Comparison of ENCODE assay signal across 1 cellular context in the genomic region with DNA sequence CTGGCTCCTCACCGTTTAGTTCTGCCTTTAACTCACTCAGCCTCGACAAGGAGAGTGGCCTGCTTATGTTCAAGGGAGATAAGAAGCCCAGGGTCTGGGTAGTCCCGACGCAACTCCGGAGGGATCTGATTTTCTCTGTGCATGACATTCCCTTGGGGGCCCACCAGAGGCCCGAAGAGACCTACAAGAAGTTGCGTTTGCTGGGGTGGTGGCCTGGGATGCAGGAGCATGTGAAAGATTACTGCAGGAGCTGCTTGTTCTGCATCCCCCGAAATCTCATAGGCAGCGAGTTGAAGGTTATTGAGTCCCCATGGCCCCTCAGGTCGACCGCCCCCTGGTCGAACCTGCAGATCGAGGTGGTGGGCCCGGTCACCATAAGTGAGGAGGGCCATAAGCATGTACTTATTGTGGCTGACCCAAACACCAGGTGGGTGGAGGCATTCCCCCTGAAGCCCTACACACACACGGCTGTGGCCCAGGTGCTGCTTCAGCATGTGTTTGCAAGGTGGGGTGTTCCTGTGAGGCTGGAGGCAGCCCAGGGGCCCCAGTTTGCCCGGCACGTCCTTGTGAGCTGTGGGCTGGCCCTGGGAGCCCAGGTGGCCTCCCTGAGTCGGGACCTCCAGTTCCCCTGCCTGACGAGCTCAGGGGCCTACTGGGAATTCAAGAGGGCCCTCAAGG.
TF ChIP-seq lines count a peak whose summit lies in the region.

No MANE protein-coding gene starts in this region.

TF ChIP-seq in K562, 482 proteins besides CTCF, POLR2A, EP300 and RAD21 (continued from another document and continues in another):
- TF ChIP-seq RERE (CRISPR knock-in tag; IDR thresholded peaks at IDR 0.05; ENCODE audit: borderline replicate concordance) = no peak
- TF ChIP-seq, protein P1, sequence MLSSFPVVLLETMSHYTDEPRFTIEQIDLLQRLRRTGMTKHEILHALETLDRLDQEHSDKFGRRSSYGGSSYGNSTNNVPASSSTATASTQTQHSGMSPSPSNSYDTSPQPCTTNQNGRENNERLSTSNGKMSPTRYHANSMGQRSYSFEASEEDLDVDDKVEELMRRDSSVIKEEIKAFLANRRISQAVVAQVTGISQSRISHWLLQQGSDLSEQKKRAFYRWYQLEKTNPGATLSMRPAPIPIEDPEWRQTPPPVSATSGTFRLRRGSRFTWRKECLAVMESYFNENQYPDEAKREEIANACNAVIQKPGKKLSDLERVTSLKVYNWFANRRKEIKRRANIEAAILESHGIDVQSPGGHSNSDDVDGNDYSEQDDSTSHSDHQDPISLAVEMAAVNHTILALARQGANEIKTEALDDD (IDR thresholded peaks at IDR 0.05) = no peak
- TF ChIP-seq TAL1 (IDR thresholded peaks at IDR 0.05) = peak; percentile 50; the same call in 1 of the 2 replicates
- no peak for TF ChIP-seq CREB1 (IDR thresholded peaks at IDR 0.05)
- no peak for TF ChIP-seq CREB1 (CRISPR knock-in tag; IDR thresholded peaks at IDR 0.05)
- peak; percentile 63 for TF ChIP-seq ARID1B (IDR thresholded peaks at IDR 0.05)
- no peak for TF ChIP-seq ETV6 (IDR thresholded peaks at IDR 0.05; ENCODE audit: borderline replicate concordance in 1 of 2, low read depth in 2 of 2, low read length in 1 of 2)
- TF ChIP-seq ETV6 (CRISPR knock-in tag; IDR thresholded peaks at IDR 0.05; ENCODE audit: borderline replicate concordance) = no peak
- TF ChIP-seq POU5F1 (IDR thresholded peaks at IDR 0.05; ENCODE audit: borderline replicate concordance, low read depth, low read length, partially characterized antibody) = no peak
- no peak for TF ChIP-seq ZBED1 (IDR thresholded peaks at IDR 0.05)
- no peak for TF ChIP-seq BCL6 (CRISPR knock-in tag; IDR thresholded peaks at IDR 0.05)
- TF ChIP-seq MEIS2 (IDR thresholded peaks at IDR 0.05; ENCODE audit: partially characterized antibody) = peak; percentile 25
- TF ChIP-seq ZNF24 (IDR thresholded peaks at IDR 0.05) = no peak
- TF ChIP-seq PHB (CRISPR knock-in tag; IDR thresholded peaks at IDR 0.05) = no peak
- TF ChIP-seq SIX5 (IDR thresholded peaks at IDR 0.05; ENCODE audit: borderline replicate concordance in 1 of 2, insufficient read depth in 1 of 2, low read depth in 1 of 2, low read length in 2 of 2) = no peak
- TF ChIP-seq CHD2 (IDR thresholded peaks at IDR 0.05; ENCODE audit: low read depth, low read length) = no peak
- no peak for TF ChIP-seq ASH1L (IDR thresholded peaks at IDR 0.05; ENCODE audit: borderline replicate concordance, low read depth, partially characterized antibody)
- no peak for TF ChIP-seq TCFL5 (CRISPR knock-in tag; conservative IDR thresholded peaks at IDR 0.05)
- TF ChIP-seq CTCFL (IDR thresholded peaks at IDR 0.05; ENCODE audit: borderline replicate concordance, insufficient read depth, low read depth, low read length, poor library complexity, severe bottlenecking) = no peak
- TF ChIP-seq ESRRB (CRISPR knock-in tag; IDR thresholded peaks at IDR 0.05; ENCODE audit: borderline replicate concordance) = no peak
- TF ChIP-seq, protein P2, sequence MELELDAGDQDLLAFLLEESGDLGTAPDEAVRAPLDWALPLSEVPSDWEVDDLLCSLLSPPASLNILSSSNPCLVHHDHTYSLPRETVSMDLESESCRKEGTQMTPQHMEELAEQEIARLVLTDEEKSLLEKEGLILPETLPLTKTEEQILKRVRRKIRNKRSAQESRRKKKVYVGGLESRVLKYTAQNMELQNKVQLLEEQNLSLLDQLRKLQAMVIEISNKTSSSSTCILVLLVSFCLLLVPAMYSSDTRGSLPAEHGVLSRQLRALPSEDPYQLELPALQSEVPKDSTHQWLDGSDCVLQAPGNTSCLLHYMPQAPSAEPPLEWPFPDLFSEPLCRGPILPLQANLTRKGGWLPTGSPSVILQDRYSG (tag; conservative IDR thresholded peaks at IDR 0.05; ENCODE audit: low read depth) = no peak
- TF ChIP-seq SRF (CRISPR knock-in tag; IDR thresholded peaks at IDR 0.05) = no peak
- no peak for TF ChIP-seq ATF4 (CRISPR knock-in tag; IDR thresholded peaks at IDR 0.05)
- TF ChIP-seq ZBTB1 (CRISPR knock-in tag; IDR thresholded peaks at IDR 0.05; ENCODE audit: borderline replicate concordance, low read depth) = no peak
- TF ChIP-seq RBFOX2 (IDR thresholded peaks at IDR 0.05; ENCODE audit: low read depth, low read length) = 0 out of 2 replicates have a peak, but pooled peaks have one; percentile 27
- no peak for TF ChIP-seq ARID3A (IDR thresholded peaks at IDR 0.05; ENCODE audit: borderline replicate concordance, low read depth, low read length)
- TF ChIP-seq, protein P3, sequence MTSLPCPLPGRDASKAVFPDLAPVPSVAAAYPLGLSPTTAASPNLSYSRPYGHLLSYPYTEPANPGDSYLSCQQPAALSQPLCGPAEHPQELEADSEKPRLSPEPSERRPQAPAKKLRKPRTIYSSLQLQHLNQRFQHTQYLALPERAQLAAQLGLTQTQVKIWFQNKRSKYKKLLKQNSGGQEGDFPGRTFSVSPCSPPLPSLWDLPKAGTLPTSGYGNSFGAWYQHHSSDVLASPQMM (CRISPR knock-in tag; IDR thresholded peaks at IDR 0.05) = no peak
- TF ChIP-seq TCF7 (IDR thresholded peaks at IDR 0.05; ENCODE audit: borderline replicate concordance) = no peak
- TF ChIP-seq RBM15 (IDR thresholded peaks at IDR 0.05; ENCODE audit: insufficient read depth, low read length) = no peak
- TF ChIP-seq SMARCE1 (IDR thresholded peaks at IDR 0.05) = no peak
- TF ChIP-seq IFI16 (CRISPR knock-in tag; IDR thresholded peaks at IDR 0.05) = no peak
- no peak for TF ChIP-seq KLF6 (CRISPR knock-in tag; IDR thresholded peaks at IDR 0.05; ENCODE audit: borderline replicate concordance)
- TF ChIP-seq ZNF75A (CRISPR knock-in tag; IDR thresholded peaks at IDR 0.05) = no peak
- no peak for TF ChIP-seq POLR2AphosphoS2 (IDR thresholded peaks at IDR 0.05; ENCODE audit: low read length)
- TF ChIP-seq, protein P4, sequence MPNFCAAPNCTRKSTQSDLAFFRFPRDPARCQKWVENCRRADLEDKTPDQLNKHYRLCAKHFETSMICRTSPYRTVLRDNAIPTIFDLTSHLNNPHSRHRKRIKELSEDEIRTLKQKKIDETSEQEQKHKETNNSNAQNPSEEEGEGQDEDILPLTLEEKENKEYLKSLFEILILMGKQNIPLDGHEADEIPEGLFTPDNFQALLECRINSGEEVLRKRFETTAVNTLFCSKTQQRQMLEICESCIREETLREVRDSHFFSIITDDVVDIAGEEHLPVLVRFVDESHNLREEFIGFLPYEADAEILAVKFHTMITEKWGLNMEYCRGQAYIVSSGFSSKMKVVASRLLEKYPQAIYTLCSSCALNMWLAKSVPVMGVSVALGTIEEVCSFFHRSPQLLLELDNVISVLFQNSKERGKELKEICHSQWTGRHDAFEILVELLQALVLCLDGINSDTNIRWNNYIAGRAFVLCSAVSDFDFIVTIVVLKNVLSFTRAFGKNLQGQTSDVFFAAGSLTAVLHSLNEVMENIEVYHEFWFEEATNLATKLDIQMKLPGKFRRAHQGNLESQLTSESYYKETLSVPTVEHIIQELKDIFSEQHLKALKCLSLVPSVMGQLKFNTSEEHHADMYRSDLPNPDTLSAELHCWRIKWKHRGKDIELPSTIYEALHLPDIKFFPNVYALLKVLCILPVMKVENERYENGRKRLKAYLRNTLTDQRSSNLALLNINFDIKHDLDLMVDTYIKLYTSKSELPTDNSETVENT (CRISPR knock-in tag; IDR thresholded peaks at IDR 0.05) = no peak
- TF ChIP-seq ZNF197 (CRISPR knock-in tag; IDR thresholded peaks at IDR 0.05; ENCODE audit: low read depth) = no peak
- no peak for TF ChIP-seq NFATC3 (IDR thresholded peaks at IDR 0.05)
- no peak for TF ChIP-seq STAT5B (CRISPR knock-in tag; IDR thresholded peaks at IDR 0.05)
- no peak for TF ChIP-seq FOXP1 (CRISPR knock-in tag; IDR thresholded peaks at IDR 0.05)
- no peak for TF ChIP-seq PREB (CRISPR knock-in tag; IDR thresholded peaks at IDR 0.05)
- 0 out of 2 replicates have a peak, but pooled peaks have one; percentile 12 for TF ChIP-seq TEAD4 (IDR thresholded peaks at IDR 0.05; ENCODE audit: low read length)
- no peak for TF ChIP-seq TEAD4 (CRISPR knock-in tag; IDR thresholded peaks at IDR 0.05; ENCODE audit: borderline replicate concordance)
- TF ChIP-seq, protein P5, sequence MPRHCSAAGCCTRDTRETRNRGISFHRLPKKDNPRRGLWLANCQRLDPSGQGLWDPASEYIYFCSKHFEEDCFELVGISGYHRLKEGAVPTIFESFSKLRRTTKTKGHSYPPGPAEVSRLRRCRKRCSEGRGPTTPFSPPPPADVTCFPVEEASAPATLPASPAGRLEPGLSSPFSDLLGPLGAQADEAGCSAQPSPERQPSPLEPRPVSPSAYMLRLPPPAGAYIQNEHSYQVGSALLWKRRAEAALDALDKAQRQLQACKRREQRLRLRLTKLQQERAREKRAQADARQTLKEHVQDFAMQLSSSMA (CRISPR knock-in tag; IDR thresholded peaks at IDR 0.05) = no peak
- no peak for TF ChIP-seq PHF8 (IDR thresholded peaks at IDR 0.05; ENCODE audit: borderline replicate concordance, low read length)
- peak; percentile 30; the same call in 1 of the 2 replicates for TF ChIP-seq GATA2 (CRISPR knock-in tag; IDR thresholded peaks at IDR 0.05)
